Comparison of ENCODE assay signal across 9 cellular contexts in genomic region chr2:25204190-25204838, GRCh38. TPM values are rescaled to one million over a fixed set of nuclear protein-coding genes. Genes with fewer than 3 reads are reported as not detected.
DNase-seq lines count a peak whose midpoint lies in the region; ATAC-seq and TF ChIP-seq lines count a peak whose summit lies in the region.
"Had no signal": no experiment of that assay in that cellular context is flagged by ENCODE, and none has a peak within 500 bp of the region (broad histone marks: within the 10 kb centered on the region; RNA-seq: fewer than 3 reads in every experiment).

No MANE protein-coding gene starts in this region.

- intact Hi-C loops in Caco-2 (cut with micrococcal nuclease; ENCODE audit: unreplicated experiment): no loop called here

- BruUV-seq in Caco-2 (replicated peaks; lab: Mats Ljungman, UMichigan): no TSS peak

- H3K4me3 ChIP-seq in GM12875 (ENCODE audit: low read depth, low read length) (peak overlapping the region; percentile 41), retinal pigment epithelial cell (ENCODE audit: low read length) (peak overlapping the region; percentile 25), Caco-2 (ENCODE audit: low read depth, low read length) (no peak overlapping the region)
- H3K4me3 ChIP-seq: pancreas had no signal

- CTCF ChIA-PET in Caco-2 (lab: Charles Lee): no interaction called here

- no peaks in the 10 kb centered on the region for H3K27me3 ChIP-seq in Caco-2 (replicated peaks; ENCODE audit: control insufficient read depth, insufficient read depth, low read length)
- H3K27me3 ChIP-seq: pancreas had no signal

- no peak overlapping the region for H3K27ac Mint-ChIP-seq in Caco-2 (ENCODE audit: unreplicated experiment)

- H3K9me3 ChIP-seq in Caco-2: no peaks in the 10 kb centered on the region
- H3K9me3 ChIP-seq: pancreas had no signal

- H3K4me1 ChIP-seq in Caco-2: no peaks in the 10 kb centered on the region
- H3K4me1 ChIP-seq: pancreas had no signal

- DNase-seq in retinal pigment epithelial cell (ENCODE audit: low read depth) (no peak), Caco-2 (no peak), cerebellum (ENCODE audit: low spot score) (no peak), 8988T (no peak)

- no peaks in the 10 kb centered on the region for H3K36me3 ChIP-seq in Caco-2 (ENCODE audit: control insufficient read depth, insufficient read depth, low read length)
- H3K36me3 ChIP-seq: pancreas had no signal

- ATAC-seq in HG03108 (IDR thresholded peaks at IDR 0.05; ENCODE audit: unreplicated experiment) (peak; percentile 34), esophagus mucosa (peak; percentile 41), GM18858 (IDR thresholded peaks at IDR 0.05; ENCODE audit: unreplicated experiment) (no peak)

- no peaks in the 10 kb centered on the region for H3K36me3 Mint-ChIP-seq in Caco-2 (ENCODE audit: insufficient read depth, unreplicated experiment)

- H3K27me3 Mint-ChIP-seq in Caco-2 (ENCODE audit: insufficient read depth, unreplicated experiment): no peaks in the 10 kb centered on the region

- TF ChIP-seq CTCF in GM12875 (IDR thresholded peaks at IDR 0.05; ENCODE audit: borderline replicate concordance, insufficient read depth, low read depth, low read length) (0 out of 2 replicates have a peak, but pooled peaks have one; percentile 9), retinal pigment epithelial cell (conservative IDR thresholded peaks at IDR 0.05; ENCODE audit: low read depth, low read length) (no peak), Caco-2 (IDR thresholded peaks at IDR 0.05; ENCODE audit: insufficient read depth in 1 of 2, low read depth in 1 of 2, low read length in 1 of 2, severe bottlenecking in 1 of 2, unreplicated experiment in 1 of 2) (no peak)

- H3K4me3 Mint-ChIP-seq in Caco-2 (ENCODE audit: unreplicated experiment): no peak overlapping the region

- H3K4me1 Mint-ChIP-seq in Caco-2 (ENCODE audit: low read depth, unreplicated experiment): peaks cover under 1% of the 10 kb centered on the region

- H3K9me3 Mint-ChIP-seq in Caco-2 (ENCODE audit: unreplicated experiment): no peaks in the 10 kb centered on the region

- POLR2A ChIA-PET in Caco-2 (lab: Charles Lee): no interaction called here

RNA-seq across cellular contexts. Expression of gene POMC, which starts 35.9 kb away (rescaled TPM):
- total RNA-seq in esophagus mucosa (0.44 TPM), Caco-2 (2022) (10.5 and 14.9 TPM in 2 replicates), cerebellum (0.91 TPM)
